ENCODE assay signal across 19 cellular contexts in genomic region chr4:39802005-39802404, GRCh38.
A peak's percentile ranks its signal among the peaks of the same experiment; 100 is the strongest.
DNase-seq lines count a peak whose midpoint lies in the region; ATAC-seq, FAIRE-seq and TF ChIP-seq lines count a peak whose summit lies in the region.
"Had no signal": no experiment of that assay in that cellular context is flagged by ENCODE, and none has a peak within 500 bp of the region (broad histone marks: within the 10 kb centered on the region; RNA-seq: fewer than 3 reads in every experiment).

No MANE protein-coding gene starts in this region.

- DNase-seq in WTC11 (ENCODE audit: low spot score) (no peak), K562 (ENCODE audit: extremely low read depth in 1 of 4, low spot score in 3 of 4) (no peak), trophoblast cell (peak; percentile 91 to 97), ureter (ENCODE audit: low spot score) (no peak), HFFc6 (no peak)
- no peak for DNase-seq in activated CD8-positive, alpha-beta memory T cell treated with anti-CD3 and anti-CD28 coated beads, Interleukin-2, amount 50 U/mL, for 4 hours
- DNase-seq: Caco-2; CD4-positive, CD25-positive, alpha-beta regulatory T cell; CD8-positive, alpha-beta T cell; DMS 273 treated with DMSO at 0.1 percent for 48 hours; DMS79; GF-D8; GM23248; H9 had no signal

- CTCF ChIA-PET in HEK293 (lab: Yijun Ruan, JAX), result no interaction called here
- CTCF ChIA-PET in WTC11 (lab: Charles Lee), result no interaction called here
- CTCF ChIA-PET in K562 (lab: Yijun Ruan, JAX; ENCODE audit: low intra/inter-chr PET ratio), result no interaction called here

- no peaks in the 10 kb centered on the region for H3K9me1 ChIP-seq in K562 (ENCODE audit: control insufficient read depth, insufficient read depth, low read length)

- H4K8ac ChIP-seq in trophoblast cell (ENCODE audit: low read depth, low read length), result no peak overlapping the region

- no peak for FAIRE-seq in K562 (lab: Jason Lieb, UNC)
- FAIRE-seq: GM12892 had no signal

- no peaks in the 10 kb centered on the region for H4K20me1 ChIP-seq in K562 (replicated peaks; ENCODE audit: control insufficient read depth, insufficient read depth, low read length)

- no peak overlapping the region for H3K14ac ChIP-seq in trophoblast cell (ENCODE audit: low read length)

- H3K9ac ChIP-seq in K562 (ENCODE audit: insufficient read depth in 1 of 2, low read depth in 2 of 2, low read length in 2 of 2), result no peak overlapping the region
- H3K9ac ChIP-seq in trophoblast cell (ENCODE audit: low read length), result no peak overlapping the region
- H3K9ac ChIP-seq: GM23248 had no signal

- no peak overlapping the region for H3K4me3 ChIP-seq in HEK293 (ENCODE audit: low read depth, low read length)
- H3K4me3 ChIP-seq in K562, result no peak overlapping the region
- no peak overlapping the region for H3K4me3 ChIP-seq in trophoblast cell (ENCODE audit: low read depth, low read length)
- H3K4me3 ChIP-seq: GM23248 had no signal

- no peak overlapping the region for H3K23ac ChIP-seq in trophoblast cell (ENCODE audit: low read length)

- intact Hi-C loops in K562 (cut with micrococcal nuclease), result no loop called here

- H3K79me1 ChIP-seq in trophoblast cell (ENCODE audit: low read length), result no peaks in the 10 kb centered on the region

- H3K4me1 ChIP-seq in HEK293 (ENCODE audit: control insufficient read depth, insufficient read depth, low read length), result no peaks in the 10 kb centered on the region
- no peaks in the 10 kb centered on the region; a peak in 1 of 5 replicates for H3K4me1 ChIP-seq in K562 (replicated peaks in 1 of 2; ENCODE audit: control insufficient read depth in 2 of 2, insufficient read depth in 2 of 2, low read length in 2 of 2)
- H3K4me1 ChIP-seq in trophoblast cell (ENCODE audit: control insufficient read depth in 1 of 2, insufficient read depth in 2 of 2, low read length in 2 of 2), result peaks cover 0 to 2% of the 10 kb centered on the region in 2 experiments

- H3K27me3 ChIP-seq in K562 (ENCODE audit: control insufficient read depth in 2 of 2, insufficient read depth in 2 of 2, low read length in 2 of 2), result no peaks in the 10 kb centered on the region
- no peaks in the 10 kb centered on the region for H3K27me3 ChIP-seq in trophoblast cell (ENCODE audit: insufficient read depth, low read length)

- WGBS in K562 (ENCODE audit: insufficient coverage, low coverage, missing lambda C conversion rate), result 10% methylated on average over 4 of the region's 4 CpGs
- no CpG with 5 or more reads among the region's 4 CpGs for WGBS in trophoblast cell (ENCODE audit: extremely low coverage, insufficient coverage, insufficient read length)

- no peak overlapping the region for H4K12ac ChIP-seq in trophoblast cell (ENCODE audit: low read depth, low read length)

- H3K4me1 Mint-ChIP-seq in WTC11, result no peaks in the 10 kb centered on the region
- H3K4me1 Mint-ChIP-seq in HFFc6 (ENCODE audit: low read depth), result no peaks in the 10 kb centered on the region
- H3K4me1 Mint-ChIP-seq: CD4-positive, CD25-positive, alpha-beta regulatory T cell; H9 had no signal

- H3K27ac ChIP-seq in HEK293 (ENCODE audit: extremely low read depth, low read depth, low read length) (no peak overlapping the region), K562 (ENCODE audit: extremely low read depth, low read depth, low read length) (no peak overlapping the region), trophoblast cell (ENCODE audit: low read depth, low read length) (no peak overlapping the region)
- H3K27ac ChIP-seq: C4-2B, GM23248 had no signal

- H3K79me2 ChIP-seq in K562 (ENCODE audit: control insufficient read depth, insufficient read depth, low read length) (no peaks in the 10 kb centered on the region), trophoblast cell (ENCODE audit: control insufficient read depth, insufficient read depth, low read length, poor library complexity) (no peaks in the 10 kb centered on the region)

- TF ChIP-seq CTCF in HEK293 (tag by site-specific recombination; IDR thresholded peaks at IDR 0.05) (no peak), WTC11 (IDR thresholded peaks at IDR 0.05) (no peak), K562 (IDR thresholded peaks at IDR 0.05 in 2 of 3, conservative IDR thresholded peaks at IDR 0.05 in 1 of 3; ENCODE audit: insufficient read depth in 2 of 3, low read depth in 1 of 3, low read length in 3 of 3) (no peak), HFFc6 (IDR thresholded peaks at IDR 0.05) (no peak)

- H3K9me3 ChIP-seq in HEK293 (ENCODE audit: control insufficient read depth, insufficient read depth, low read depth, low read length), result no peaks in the 10 kb centered on the region
- H3K9me3 ChIP-seq in K562 (replicated peaks; ENCODE audit: control insufficient read depth, insufficient read depth, low read depth, low read length), result no peaks in the 10 kb centered on the region
- H3K9me3 ChIP-seq in trophoblast cell (ENCODE audit: insufficient read depth, low read depth, low read length), result no peaks in the 10 kb centered on the region
- H3K9me3 ChIP-seq: Caco-2 had no signal

- TF ChIP-seq POLR2A in K562 (conservative IDR thresholded peaks at IDR 0.05), result no peak

- in situ Hi-C loops in K562 (cut with MboI), result no loop called here

- H3K27me3 Mint-ChIP-seq in WTC11 (ENCODE audit: low read depth), result no peaks in the 10 kb centered on the region
- H3K27me3 Mint-ChIP-seq in HFFc6 (ENCODE audit: insufficient read depth), result peaks cover 2% of the 10 kb centered on the region
- H3K27me3 Mint-ChIP-seq: CD4-positive, CD25-positive, alpha-beta regulatory T cell had no signal

- no peak overlapping the region for H2BK120ac ChIP-seq in trophoblast cell (ENCODE audit: insufficient read depth, low read length, poor library complexity)

- H3K27ac Mint-ChIP-seq in WTC11, result no peak overlapping the region
- H3K27ac Mint-ChIP-seq in HFFc6, result no peak overlapping the region
- H3K27ac Mint-ChIP-seq: CD4-positive, CD25-positive, alpha-beta regulatory T cell; CD8-positive, alpha-beta T cell; H9 had no signal

- no peaks in the 10 kb centered on the region for H3K9me3 Mint-ChIP-seq in WTC11
- no peaks in the 10 kb centered on the region for H3K9me3 Mint-ChIP-seq in HFFc6
- H3K9me3 Mint-ChIP-seq: CD4-positive, CD25-positive, alpha-beta regulatory T cell; CD8-positive, alpha-beta T cell; H9 had no signal

- H3K36me3 Mint-ChIP-seq in WTC11 (no peaks in the 10 kb centered on the region), HFFc6 (ENCODE audit: low read depth) (no peaks in the 10 kb centered on the region)
- H3K36me3 Mint-ChIP-seq: CD8-positive, alpha-beta T cell had no signal

- POLR2A ChIA-PET in HEK293 (lab: Yijun Ruan, JAX) (no interaction called here), WTC11 (lab: Charles Lee) (interaction anchor here (0.7 kb wide), 1 partner anchor 168 kb away, joined by 3 read pairs; no protein-coding TSS in a partner anchor), K562 (lab: Yijun Ruan, JAX) (no interaction called here)

- no peak overlapping the region for H4K91ac ChIP-seq in trophoblast cell (ENCODE audit: low read depth, low read length)

- no peak overlapping the region for H2AK5ac ChIP-seq in trophoblast cell (ENCODE audit: low read length)

- H2BK12ac ChIP-seq in trophoblast cell (ENCODE audit: low read length), result no peak overlapping the region

- H3K4ac ChIP-seq in trophoblast cell (ENCODE audit: low read depth, low read length), result no peak overlapping the region

- no peak overlapping the region for H3K18ac ChIP-seq in trophoblast cell (ENCODE audit: low read length)

- no peak for ATAC-seq in WTC11
- ATAC-seq in K562, result no peak
- no peak for ATAC-seq in GM21723 (IDR thresholded peaks at IDR 0.05; ENCODE audit: unreplicated experiment)
- ATAC-seq: CD8-positive, alpha-beta T cell; HCT116 had no signal

- H2AFZ ChIP-seq in K562 (ENCODE audit: low read depth, low read length) (no peak overlapping the region), trophoblast cell (ENCODE audit: insufficient read depth, low read length, poor library complexity) (no peak overlapping the region)
- H2AFZ ChIP-seq: GM23248 had no signal

- no peaks in the 10 kb centered on the region for H3K36me3 ChIP-seq in HEK293 (ENCODE audit: control insufficient read depth in 2 of 2, insufficient read depth in 1 of 2, low read length in 2 of 2)
- H3K36me3 ChIP-seq in K562 (ENCODE audit: control insufficient read depth, insufficient read depth, low read length), result no peaks in the 10 kb centered on the region
- no peaks in the 10 kb centered on the region for H3K36me3 ChIP-seq in trophoblast cell (ENCODE audit: control insufficient read depth in 1 of 2, insufficient read depth in 2 of 2, low read length in 2 of 2)

- H3K4me2 ChIP-seq in K562 (ENCODE audit: insufficient read depth, low read length), result no peak overlapping the region
- no peak overlapping the region for H3K4me2 ChIP-seq in trophoblast cell (ENCODE audit: low read length)

- H3K4me3 Mint-ChIP-seq in WTC11 (no peak overlapping the region), HFFc6 (no peak overlapping the region)
- H3K4me3 Mint-ChIP-seq: CD4-positive, CD25-positive, alpha-beta regulatory T cell; CD8-positive, alpha-beta T cell; H9 had no signal

- no peak overlapping the region for H2BK5ac ChIP-seq in trophoblast cell (ENCODE audit: low read depth, low read length, poor library complexity)

- no peak for TF ChIP-seq RAD21 in K562 (CRISPR knock-in tag; conservative IDR thresholded peaks at IDR 0.05 in 1 of 2, IDR thresholded peaks at IDR 0.05 in 1 of 2)

- no peak for TF ChIP-seq EP300 in K562 (IDR thresholded peaks at IDR 0.05; ENCODE audit: low read length)

- BruUV-seq in K562 (replicated peaks; lab: Mats Ljungman, UMichigan), result no TSS peak

TF ChIP-seq in HEK293, 187 proteins besides CTCF, POLR2A, EP300 and RAD21:
- TF ChIP-seq ZNF549 (tag by site-specific recombination; IDR thresholded peaks at IDR 0.05), result no peak
- no peak for TF ChIP-seq ZNF785 (tag by site-specific recombination; IDR thresholded peaks at IDR 0.05)
- 0 out of 2 replicates have a peak, but pooled peaks have one; percentile 12 for TF ChIP-seq ZNF121 (tag by site-specific recombination; IDR thresholded peaks at IDR 0.05)
- TF ChIP-seq ZNF239 (tag by site-specific recombination; IDR thresholded peaks at IDR 0.05), result no peak

TF ChIP-seq in WTC11, 78 proteins besides CTCF, POLR2A, EP300 and RAD21:
- TF ChIP-seq GRHL2 (CRISPR knock-in tag; IDR thresholded peaks at IDR 0.05; ENCODE audit: insufficient replicate concordance, severe bottlenecking) (no peak), ZNF121 (CRISPR knock-in tag; IDR thresholded peaks at IDR 0.05) (peak; percentile 69; the same call in 1 of the 2 replicates)

TF ChIP-seq in K562, 482 proteins besides CTCF, POLR2A, EP300 and RAD21:
- TF ChIP-seq SAFB2 (IDR thresholded peaks at IDR 0.05; ENCODE audit: borderline replicate concordance, low read depth, low read length, severe bottlenecking) (no peak), CBX8 (IDR thresholded peaks at IDR 0.05; ENCODE audit: borderline replicate concordance, extremely low read depth, low read depth, low read length, poor library complexity, severe bottlenecking) (no peak), ZNF384 (IDR thresholded peaks at IDR 0.05; ENCODE audit: low read depth, low read length) (0 out of 2 replicates have a peak, but pooled peaks have one; percentile 9), ZNF121 (CRISPR knock-in tag; conservative IDR thresholded peaks at IDR 0.05) (peak; percentile 58; the same call in 1 of the 2 replicates), PHB (CRISPR knock-in tag; IDR thresholded peaks at IDR 0.05) (no peak)

Comparison
In these comparisons a context has a peak if more than half of its experiments do, and no peak if none do; other contexts are left out.
1. DNase-seq: peak in trophoblast cell (2 of 2); none in WTC11 (single experiment), K562 (0 of 4), ureter (single experiment), activated CD8-positive, alpha-beta memory T cell treated with anti-CD3 and anti-CD28 coated beads, Interleukin-2, amount 50 U/mL, for 4 hours (single experiment) and HFFc6 (single experiment).
2. Of the 44 proteins assayed by ChIP-seq in both K562 and HEK293: peak only in K562: none; only in HEK293: none; in both: ZNF121; in neither: 43.